ENCODE assay signal across 8 cellular contexts in genomic region chr12:132886529-132887477, GRCh38.
DNase-seq lines count a peak whose midpoint lies in the region; ATAC-seq and TF ChIP-seq lines count a peak whose summit lies in the region.

No MANE protein-coding gene starts in this region.

- TF ChIP-seq CTCF in GM13977 (IDR thresholded peaks at IDR 0.05; ENCODE audit: extremely low read depth, insufficient read depth, missing control alignments), result no peak

- peak; percentile 6 for DNase-seq in stimulated activated CD4-positive, alpha-beta T cell treated with anti-CD3 and anti-CD28 coated beads, Interleukin-4, amount 100 ng/mL, for 24 hours
- no peak for DNase-seq in stimulated activated CD4-positive, alpha-beta T cell treated with anti-CD3 and anti-CD28 coated beads, Interleukin-2, amount 100 ng/mL, for 24 hours
- DNase-seq in SHP77 (lab: John Stamatoyannopoulos, UW), result peak; percentile 44 to 61
- DNase-seq in GM13977 (ENCODE audit: low spot score), result no peak
- DNase-seq in GM03348 (ENCODE audit: low spot score), result no peak

- no peaks in the 10 kb centered on the region for H3K27me3 ChIP-seq in endocrine pancreas (ENCODE audit: control insufficient read depth, insufficient read depth, low read length)
- H3K27me3 ChIP-seq in muscle layer of duodenum (ENCODE audit: low read depth, low read length), result no peaks in the 10 kb centered on the region

- H3K4me3 ChIP-seq in endocrine pancreas (ENCODE audit: control insufficient read depth, insufficient read depth, low read length), result peak overlapping the region; percentile 94
- peak overlapping the region; percentile 73 to 88 for H3K4me3 ChIP-seq in muscle layer of duodenum (ENCODE audit: low read depth in 1 of 2, low read length in 2 of 2)

- peak; percentile 19 for ATAC-seq in HG03025 (IDR thresholded peaks at IDR 0.05; ENCODE audit: low FRiP score, unreplicated experiment)

- in situ Hi-C loops in GM13977 (cut with MboI; ENCODE audit: low pct_unique_long_range_greater_than_20kb, low sequenced_read_pairs, unreplicated experiment), result no loop called here

- H3K4me1 ChIP-seq in endocrine pancreas (ENCODE audit: control insufficient read depth, insufficient read depth, low read length) (peaks cover 5% of the 10 kb centered on the region), muscle layer of duodenum (ENCODE audit: control insufficient read depth in 1 of 2, insufficient read depth in 2 of 2, low read length in 2 of 2) (peaks cover 0 to 12% of the 10 kb centered on the region in 2 donors)

- H3K9me3 ChIP-seq in endocrine pancreas (ENCODE audit: control insufficient read depth, low read length), result no peaks in the 10 kb centered on the region
- H3K9me3 ChIP-seq in muscle layer of duodenum (ENCODE audit: control insufficient read depth in 1 of 2, low read length in 2 of 2), result no peaks in the 10 kb centered on the region

- H3K9ac ChIP-seq in endocrine pancreas (ENCODE audit: control insufficient read depth, insufficient read depth, low read length), result peak overlapping the region; percentile 78

- peak overlapping the region; percentile 23 for H3K27ac ChIP-seq in muscle layer of duodenum (ENCODE audit: low read length)

- H3K36me3 ChIP-seq in endocrine pancreas (ENCODE audit: control insufficient read depth, insufficient read depth, low read length) (no peaks in the 10 kb centered on the region), muscle layer of duodenum (ENCODE audit: control insufficient read depth in 1 of 2, insufficient read depth in 2 of 2, low read length in 2 of 2) (no peaks in the 10 kb centered on the region)

Comparison
In these comparisons a context has a peak if more than half of its experiments do, and no peak if none do; other contexts are left out.
1. DNase-seq: peak in stimulated activated CD4-positive, alpha-beta T cell treated with anti-CD3 and anti-CD28 coated beads, Interleukin-4, amount 100 ng/mL, for 24 hours (single experiment) and SHP77 (2 of 2); none in stimulated activated CD4-positive, alpha-beta T cell treated with anti-CD3 and anti-CD28 coated beads, Interleukin-2, amount 100 ng/mL, for 24 hours (0 of 2), GM13977 (single experiment) and GM03348 (single experiment).